21 cellular contexts compared by ENCODE assay signal in the genomic region with DNA sequence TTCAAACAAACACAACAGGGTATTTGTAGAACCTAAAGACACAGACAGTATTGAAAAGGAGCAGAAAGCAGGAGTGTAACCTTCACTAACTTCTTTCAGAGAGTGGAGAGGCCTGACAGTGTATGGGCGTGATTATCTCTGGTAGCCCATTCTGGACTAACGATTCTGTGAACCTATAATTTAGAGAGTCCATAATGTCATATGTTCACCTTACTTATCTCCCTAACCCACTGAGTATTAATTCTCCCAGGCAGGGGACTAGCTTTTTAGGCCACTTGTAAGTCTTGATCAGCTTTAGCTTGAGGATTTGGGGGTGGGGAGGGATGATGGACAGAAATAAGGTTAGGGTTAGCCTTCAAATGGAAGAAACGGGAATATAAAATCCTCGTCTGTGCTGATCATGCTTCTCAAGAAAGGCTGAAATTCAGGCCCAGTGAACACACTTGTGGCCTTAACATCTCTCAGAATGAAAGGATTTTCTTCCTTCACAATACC. TPM values are rescaled to one million over a fixed set of nuclear protein-coding genes. Genes with fewer than 3 reads are reported as not detected.
DNase-seq lines count a peak whose midpoint lies in the region; ATAC-seq and TF ChIP-seq lines count a peak whose summit lies in the region.
"Had no signal": no experiment of that assay in that cellular context is flagged by ENCODE, and none has a peak within 500 bp of the region (broad histone marks: within the 10 kb centered on the region; RNA-seq: fewer than 3 reads in every experiment).

No MANE protein-coding gene starts in this region.

- TF ChIP-seq POLR2A in body of pancreas (IDR thresholded peaks at IDR 0.05) (no peak), tibial nerve (IDR thresholded peaks at IDR 0.05) (no peak)

- POLR2A ChIA-PET in CD8-positive, alpha-beta memory T cell (lab: Charles Lee), result interaction anchor here (0.6 kb wide), 1 partner anchor 230 kb away, joined by 3 read pairs; a partner anchor contains a TSS

- peak; percentile 84 for DNase-seq in NCI-H82 treated with DMSO at 0.1 percent for 48 hours (lab: John Stamatoyannopoulos, UW; ENCODE audit: unreplicated experiment)
- peak in 1 of 4 donors; percentile 5 for DNase-seq in body of pancreas
- DNase-seq in tibial nerve (ENCODE audit: low spot score in 2 of 2), result no peak
- DNase-seq in CD8-positive, alpha-beta memory T cell, result no peak
- DNase-seq in mesenteric fat pad (ENCODE audit: low spot score), result no peak
- DNase-seq in T-helper 2 cell treated with Interferon-gamma antibody and Interleukin-4, amounts not matched to agents 5 μg/mL and 100 μg/mL, for 36 hours (ENCODE audit: low spot score), result no peak
- DNase-seq: activated effector memory CD4-positive, alpha-beta T cell treated with anti-CD3 and anti-CD28 coated beads, Interleukin-2, amount 50 U/mL, for 16 hours; dermis blood vessel endothelial cell; DMS79 treated with DMSO at 0.1 percent for 48 hours; GOT3; hypothalamus; NCI-H1417; sigmoid colon; stimulated activated CD4-positive, alpha-beta T cell treated with anti-CD3 and anti-CD28 coated beads, Interleukin-4, amount 100 ng/mL, for 24 hours had no signal

- peaks cover 3 to 5% of the 10 kb centered on the region in 2 donors for H3K27me3 Mint-ChIP-seq in CD8-positive, alpha-beta memory T cell
- no peaks in the 10 kb centered on the region for H3K27me3 Mint-ChIP-seq in T-helper 2 cell treated with Interferon-gamma antibody and Interleukin-4, amounts not matched to agents 5 μg/mL and 100 μg/mL, for 36 hours (ENCODE audit: low read depth)

- H3K4me3 ChIP-seq in body of pancreas (no peak overlapping the region), liver (ENCODE audit: low read depth in 1 of 3, low read length in 3 of 3) (no peak overlapping the region), tibial nerve (no peak overlapping the region)
- H3K4me3 ChIP-seq in CD8-positive, alpha-beta memory T cell (ENCODE audit: low read length), result no peak overlapping the region
- H3K4me3 ChIP-seq: ascending aorta, BLaER1, lung, sigmoid colon had no signal

- H3K4me1 Mint-ChIP-seq in CD8-positive, alpha-beta memory T cell, result peaks cover 12 to 22% (median 20%) of the 10 kb centered on the region in 3 donors
- H3K4me1 Mint-ChIP-seq in T-helper 2 cell treated with Interferon-gamma antibody and Interleukin-4, amounts not matched to agents 5 μg/mL and 100 μg/mL, for 36 hours (ENCODE audit: low read depth), result peaks cover 18% of the 10 kb centered on the region

- H3K27ac Mint-ChIP-seq in CD8-positive, alpha-beta memory T cell, result peak overlapping the region in 1 of 8 donors; percentile 4
- no peak overlapping the region for H3K27ac Mint-ChIP-seq in T-helper 2 cell treated with Interferon-gamma antibody and Interleukin-4, amounts not matched to agents 5 μg/mL and 100 μg/mL, for 36 hours

- no peak for TF ChIP-seq EP300 in tibial nerve (IDR thresholded peaks at IDR 0.05)

- ATAC-seq in body of pancreas, result no peak
- ATAC-seq in HG02938 (IDR thresholded peaks at IDR 0.05; ENCODE audit: unreplicated experiment), result no peak

- TF ChIP-seq RAD21 in liver (IDR thresholded peaks at IDR 0.05), result no peak

- peak overlapping the region; percentile 81 to 96 (median 88) for H3K27ac ChIP-seq in body of pancreas
- H3K27ac ChIP-seq in liver (ENCODE audit: low read depth in 1 of 2, low read length in 2 of 2), result peak overlapping the region; percentile 70 to 87
- peak overlapping the region in 3 of 4 donors; percentile 66 to 93 (median 86) for H3K27ac ChIP-seq in tibial nerve
- H3K27ac ChIP-seq in CD8-positive, alpha-beta memory T cell (ENCODE audit: low read depth, low read length), result no peak overlapping the region
- H3K27ac ChIP-seq: ascending aorta, BLaER1, KMS-11, neutrophil had no signal

- no peaks in the 10 kb centered on the region for H3K9me3 ChIP-seq in body of pancreas
- H3K9me3 ChIP-seq in liver (ENCODE audit: control insufficient read depth in 4 of 4, low read length in 3 of 4), result no peaks in the 10 kb centered on the region
- no peaks in the 10 kb centered on the region for H3K9me3 ChIP-seq in tibial nerve
- no peaks in the 10 kb centered on the region for H3K9me3 ChIP-seq in CD8-positive, alpha-beta memory T cell (ENCODE audit: low read length)
- H3K9me3 ChIP-seq: ascending aorta, BLaER1, neutrophil, sigmoid colon had no signal

- H3K27me3 ChIP-seq in body of pancreas, result no peaks in the 10 kb centered on the region
- H3K27me3 ChIP-seq in liver (ENCODE audit: control insufficient read depth in 4 of 4, insufficient read depth in 4 of 4, low read length in 3 of 4), result no peaks in the 10 kb centered on the region
- H3K27me3 ChIP-seq in tibial nerve, result no peaks in the 10 kb centered on the region
- H3K27me3 ChIP-seq in CD8-positive, alpha-beta memory T cell (ENCODE audit: insufficient read depth, low read length, poor library complexity, severe bottlenecking), result no peaks in the 10 kb centered on the region
- H3K27me3 ChIP-seq: ascending aorta, BLaER1, neutrophil, sigmoid colon had no signal

- peaks cover 64% of the 10 kb centered on the region for H3K4me1 ChIP-seq in body of pancreas
- H3K4me1 ChIP-seq in liver (ENCODE audit: control insufficient read depth in 4 of 4, insufficient read depth in 4 of 4, low read length in 3 of 4), result peaks cover 11 to 58% (median 36%) of the 10 kb centered on the region in 4 donors
- H3K4me1 ChIP-seq in tibial nerve, result peaks cover 0 to 61% (median 29%) of the 10 kb centered on the region in 4 donors
- H3K4me1 ChIP-seq in CD8-positive, alpha-beta memory T cell (ENCODE audit: insufficient read depth, low read length), result peaks cover 14% of the 10 kb centered on the region

- H3K36me3 ChIP-seq in body of pancreas (replicated peaks in 1 of 2; ENCODE audit: insufficient read depth in 1 of 2, low read depth in 2 of 2), result no peaks in the 10 kb centered on the region
- H3K36me3 ChIP-seq in liver (ENCODE audit: control insufficient read depth in 4 of 4, insufficient read depth in 3 of 4, low read depth in 1 of 4, low read length in 3 of 4), result no peaks in the 10 kb centered on the region
- no peaks in the 10 kb centered on the region for H3K36me3 ChIP-seq in tibial nerve
- no peaks in the 10 kb centered on the region for H3K36me3 ChIP-seq in CD8-positive, alpha-beta memory T cell (ENCODE audit: insufficient read depth, low read length)
- H3K36me3 ChIP-seq: ascending aorta, BLaER1, sigmoid colon had no signal

- no peaks in the 10 kb centered on the region for H3K9me3 Mint-ChIP-seq in CD8-positive, alpha-beta memory T cell
- H3K9me3 Mint-ChIP-seq in T-helper 2 cell treated with Interferon-gamma antibody and Interleukin-4, amounts not matched to agents 5 μg/mL and 100 μg/mL, for 36 hours, result no peaks in the 10 kb centered on the region

- H3K36me3 Mint-ChIP-seq in CD8-positive, alpha-beta memory T cell, result peaks cover 0 to 7% (median 0%) of the 10 kb centered on the region in 3 donors
- H3K36me3 Mint-ChIP-seq in T-helper 2 cell treated with Interferon-gamma antibody and Interleukin-4, amounts not matched to agents 5 μg/mL and 100 μg/mL, for 36 hours (ENCODE audit: low read depth), result no peaks in the 10 kb centered on the region

- WGBS in body of pancreas, 2 donors, result 56 to 57% methylated on average over 4 of the region's 4 CpGs
- 67% methylated on average over 4 of the region's 4 CpGs for WGBS in liver
- 86 to 88% methylated on average over 4 of the region's 4 CpGs for WGBS in tibial nerve, 2 donors

- CTCF ChIA-PET in CD8-positive, alpha-beta memory T cell (lab: Charles Lee), result interaction anchor here (2.5 kb wide), 1 partner anchor 20 kb away, joined by 5 read pairs; no protein-coding TSS in a partner anchor

- TF ChIP-seq CTCF in body of pancreas (IDR thresholded peaks at IDR 0.05) (no peak), liver (IDR thresholded peaks at IDR 0.05; ENCODE audit: low read depth, low read length, missing input control) (no peak), tibial nerve (IDR thresholded peaks at IDR 0.05) (no peak)

- peak overlapping the region in 1 of 7 donors; percentile 14 for H3K4me3 Mint-ChIP-seq in CD8-positive, alpha-beta memory T cell
- H3K4me3 Mint-ChIP-seq in T-helper 2 cell treated with Interferon-gamma antibody and Interleukin-4, amounts not matched to agents 5 μg/mL and 100 μg/mL, for 36 hours, result no peak overlapping the region

- intact Hi-C loops in body of pancreas (cut with DNase I), result no loop called here

- peak overlapping the region in 1 of 2 donors; percentile 16 for H3K9ac ChIP-seq in liver (ENCODE audit: low read depth in 1 of 2, low read length in 2 of 2)
- H3K9ac ChIP-seq: BLaER1, KMS-11 had no signal

TF ChIP-seq in liver, 16 proteins besides CTCF, POLR2A, EP300 and RAD21 (continues in another document):
- TF ChIP-seq FOXA1 (IDR thresholded peaks at IDR 0.05), result no peak
- TF ChIP-seq SP1 (IDR thresholded peaks at IDR 0.05), result no peak
- no peak for TF ChIP-seq TAF1 (conservative IDR thresholded peaks at IDR 0.05)
- no peak for TF ChIP-seq EGR1 (IDR thresholded peaks at IDR 0.05; ENCODE audit: low read depth in 2 of 2)
- TF ChIP-seq RXRA (IDR thresholded peaks at IDR 0.05), result no peak
- no peak for TF ChIP-seq JUND (IDR thresholded peaks at IDR 0.05)
- TF ChIP-seq HNF4A (conservative IDR thresholded peaks at IDR 0.05), result no peak
- no peak for TF ChIP-seq NR2F2 (IDR thresholded peaks at IDR 0.05)
- TF ChIP-seq, protein P1, sequence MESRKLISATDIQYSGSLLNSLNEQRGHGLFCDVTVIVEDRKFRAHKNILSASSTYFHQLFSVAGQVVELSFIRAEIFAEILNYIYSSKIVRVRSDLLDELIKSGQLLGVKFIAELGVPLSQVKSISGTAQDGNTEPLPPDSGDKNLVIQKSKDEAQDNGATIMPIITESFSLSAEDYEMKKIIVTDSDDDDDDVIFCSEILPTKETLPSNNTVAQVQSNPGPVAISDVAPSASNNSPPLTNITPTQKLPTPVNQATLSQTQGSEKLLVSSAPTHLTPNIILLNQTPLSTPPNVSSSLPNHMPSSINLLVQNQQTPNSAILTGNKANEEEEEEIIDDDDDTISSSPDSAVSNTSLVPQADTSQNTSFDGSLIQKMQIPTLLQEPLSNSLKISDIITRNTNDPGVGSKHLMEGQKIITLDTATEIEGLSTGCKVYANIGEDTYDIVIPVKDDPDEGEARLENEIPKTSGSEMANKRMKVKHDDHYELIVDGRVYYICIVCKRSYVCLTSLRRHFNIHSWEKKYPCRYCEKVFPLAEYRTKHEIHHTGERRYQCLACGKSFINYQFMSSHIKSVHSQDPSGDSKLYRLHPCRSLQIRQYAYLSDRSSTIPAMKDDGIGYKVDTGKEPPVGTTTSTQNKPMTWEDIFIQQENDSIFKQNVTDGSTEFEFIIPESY (IDR thresholded peaks at IDR 0.05), result no peak
- TF ChIP-seq HNF4G (IDR thresholded peaks at IDR 0.05), result no peak
- TF ChIP-seq FOXA2 (IDR thresholded peaks at IDR 0.05), result no peak

RNA-seq across cellular contexts. Expression of a gene that starts 2.8 kb away (rescaled TPM):
- total RNA-seq in body of pancreas (1 to 10 TPM; 4.6 to 8.6 TPM), liver (1 to 10 TPM; 6.2 to 8.8 TPM), tibial nerve (1 to 10 TPM; 2.4 to 3.8 (median 3.5) TPM), mesenteric fat pad (2.0 TPM)
- polyA plus RNA-seq in liver, result 1 to 10 TPM; 1.2 to 5.7 TPM
- total RNA-seq in CD8-positive, alpha-beta memory T cell, result 1 to 10 TPM; 5.5 to 5.6 TPM
- 0.72 TPM for polyA plus RNA-seq in CD8-positive, alpha-beta memory T cell

RNA-seq across cellular contexts. Expression of a gene that starts 37.2 kb away (rescaled TPM):
- 1 to 10 TPM; 2.3 to 6.9 TPM for total RNA-seq in body of pancreas
- total RNA-seq in liver, result 10 to 100 TPM; 23.8 to 90.3 TPM
- 1 to 10 TPM; 5.6 to 8.9 TPM for polyA plus RNA-seq in liver
- total RNA-seq in tibial nerve, result 10 to 100 TPM; 24.5 to 73.0 (median 35.5) TPM
- total RNA-seq in CD8-positive, alpha-beta memory T cell, result not detected
- polyA plus RNA-seq in CD8-positive, alpha-beta memory T cell, result 1.8 TPM
- total RNA-seq in mesenteric fat pad, result 19.7 TPM
